12 cellular contexts compared by ENCODE assay signal in the genomic region with DNA sequence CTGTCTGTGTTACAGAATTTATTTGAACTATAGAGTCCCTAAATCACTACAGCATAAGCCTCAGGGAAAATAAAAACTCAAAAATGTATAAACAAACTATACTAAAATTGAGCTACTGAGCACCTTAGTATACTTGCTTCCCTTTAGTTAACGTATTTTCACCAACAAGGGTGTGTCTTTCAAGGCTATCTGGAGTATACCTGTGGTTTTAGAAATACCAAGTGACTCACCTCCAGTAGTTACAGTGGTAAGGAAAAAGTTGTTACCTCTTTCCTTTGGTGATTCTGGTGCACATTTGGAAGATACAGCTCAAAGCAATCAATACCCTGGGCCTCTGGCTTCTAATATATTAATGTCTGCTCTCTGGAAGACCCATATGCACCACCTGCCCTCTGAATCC.
DNase-seq lines count a peak whose midpoint lies in the region; ATAC-seq and TF ChIP-seq lines count a peak whose summit lies in the region.
"Had no signal": no experiment of that assay in that cellular context is flagged by ENCODE, and none has a peak within 500 bp of the region (broad histone marks: within the 10 kb centered on the region; RNA-seq: fewer than 3 reads in every experiment).

No MANE protein-coding gene starts in this region.

- peaks cover 4% of the 10 kb centered on the region for H3K9me3 Mint-ChIP-seq in activated CD8-positive, alpha-beta memory T cell treated with anti-CD3 and anti-CD28 coated beads, Interleukin-2, amount 10 ng/mL, durations not matched to agents 7 days and 5 days (ENCODE audit: low read depth)
- H3K9me3 Mint-ChIP-seq in effector memory CD8-positive, alpha-beta T cell = peaks cover 0 to under 1% of the 10 kb centered on the region in 2 donors
- peaks cover 9% of the 10 kb centered on the region for H3K9me3 Mint-ChIP-seq in stimulated activated effector memory CD8-positive, alpha-beta T cell treated with anti-CD3 and anti-CD28 coated beads, Interleukin-12 subunit alpha, Interleukin-12 subunit beta, amount 100 ng/mL, for 72 hours

- CTCF ChIA-PET in activated CD8-positive, alpha-beta memory T cell treated with anti-CD3 and anti-CD28 coated beads, Interleukin-2, amount 10 ng/mL, durations not matched to agents 7 days and 5 days (lab: Charles Lee) = interaction anchor here (2.7 kb wide), 1 partner anchor 9 kb away, joined by 8 read pairs; no protein-coding TSS in a partner anchor
- CTCF ChIA-PET in RWPE1 (lab: Yijun Ruan, JAX) = interaction anchor here (0.6 kb wide), 1 partner anchor 333 kb away, joined by 3 read pairs; no protein-coding TSS in a partner anchor

- H3K27ac Mint-ChIP-seq in activated CD8-positive, alpha-beta memory T cell treated with anti-CD3 and anti-CD28 coated beads, Interleukin-2, amount 10 ng/mL, durations not matched to agents 7 days and 5 days = no peak overlapping the region
- H3K27ac Mint-ChIP-seq in effector memory CD8-positive, alpha-beta T cell = no peak overlapping the region
- no peak overlapping the region for H3K27ac Mint-ChIP-seq in stimulated activated effector memory CD8-positive, alpha-beta T cell treated with anti-CD3 and anti-CD28 coated beads, Interleukin-12 subunit alpha, Interleukin-12 subunit beta, amount 100 ng/mL, for 72 hours

- peak; percentile 71 for ATAC-seq in activated CD8-positive, alpha-beta memory T cell treated with anti-CD3 and anti-CD28 coated beads, Interleukin-2, amount 10 ng/mL, durations not matched to agents 7 days and 5 days
- ATAC-seq in effector memory CD8-positive, alpha-beta T cell (replicated peaks) = peak; percentile 47
- peak; percentile 85 for ATAC-seq in stimulated activated effector memory CD8-positive, alpha-beta T cell treated with anti-CD3 and anti-CD28 coated beads, Interleukin-12 subunit alpha, Interleukin-12 subunit beta, amount 100 ng/mL, for 72 hours
- no peak for ATAC-seq in GM21515 (IDR thresholded peaks at IDR 0.05; ENCODE audit: unreplicated experiment)
- ATAC-seq: WTC11 had no signal

- POLR2A ChIA-PET in RWPE1 (lab: Yijun Ruan, JAX; ENCODE audit: low non-redundant PET) = no interaction called here

- H3K4me1 Mint-ChIP-seq in activated CD8-positive, alpha-beta memory T cell treated with anti-CD3 and anti-CD28 coated beads, Interleukin-2, amount 10 ng/mL, durations not matched to agents 7 days and 5 days = peaks cover 29% of the 10 kb centered on the region
- H3K4me1 Mint-ChIP-seq in effector memory CD8-positive, alpha-beta T cell (ENCODE audit: low read depth in 2 of 2) = peaks cover 11 to 28% of the 10 kb centered on the region in 2 donors
- H3K4me1 Mint-ChIP-seq in stimulated activated effector memory CD8-positive, alpha-beta T cell treated with anti-CD3 and anti-CD28 coated beads, Interleukin-12 subunit alpha, Interleukin-12 subunit beta, amount 100 ng/mL, for 72 hours = peaks cover 42% of the 10 kb centered on the region

- no peak for TF ChIP-seq CTCF in RWPE1 (conservative IDR thresholded peaks at IDR 0.05; ENCODE audit: low read depth)

- DNase-seq in activated CD8-positive, alpha-beta memory T cell treated with anti-CD3 and anti-CD28 coated beads, Interleukin-2, amount 10 ng/mL, durations not matched to agents 7 days and 5 days = no peak
- DNase-seq in activated CD8-positive, alpha-beta memory T cell treated with anti-CD3 and anti-CD28 coated beads for 24 hours = no peak
- peak; percentile 64 for DNase-seq in RWPE1 (ENCODE audit: low spot score)
- no peak for DNase-seq in effector memory CD8-positive, alpha-beta T cell
- no peak for DNase-seq in stimulated activated effector memory CD8-positive, alpha-beta T cell treated with anti-CD3 and anti-CD28 coated beads, Interleukin-12 subunit alpha, Interleukin-12 subunit beta, amount 100 ng/mL, for 72 hours (ENCODE audit: low spot score in 2 of 2)
- no peak for DNase-seq in NCI-H1092 (lab: John Stamatoyannopoulos, UW)
- no peak for DNase-seq in GOT3 (lab: John Stamatoyannopoulos, UW)
- DNase-seq: hypothalamus, occipital lobe, uterus had no signal

- H3K27me3 Mint-ChIP-seq in activated CD8-positive, alpha-beta memory T cell treated with anti-CD3 and anti-CD28 coated beads, Interleukin-2, amount 10 ng/mL, durations not matched to agents 7 days and 5 days = no peaks in the 10 kb centered on the region
- no peaks in the 10 kb centered on the region for H3K27me3 Mint-ChIP-seq in effector memory CD8-positive, alpha-beta T cell

- peaks cover 14% of the 10 kb centered on the region for H3K36me3 Mint-ChIP-seq in activated CD8-positive, alpha-beta memory T cell treated with anti-CD3 and anti-CD28 coated beads, Interleukin-2, amount 10 ng/mL, durations not matched to agents 7 days and 5 days
- no peaks in the 10 kb centered on the region for H3K36me3 Mint-ChIP-seq in effector memory CD8-positive, alpha-beta T cell (ENCODE audit: insufficient read depth)
- no peaks in the 10 kb centered on the region for H3K36me3 Mint-ChIP-seq in stimulated activated effector memory CD8-positive, alpha-beta T cell treated with anti-CD3 and anti-CD28 coated beads, Interleukin-12 subunit alpha, Interleukin-12 subunit beta, amount 100 ng/mL, for 72 hours

- no peak overlapping the region for H3K4me3 Mint-ChIP-seq in activated CD8-positive, alpha-beta memory T cell treated with anti-CD3 and anti-CD28 coated beads, Interleukin-2, amount 10 ng/mL, durations not matched to agents 7 days and 5 days
- H3K4me3 Mint-ChIP-seq in effector memory CD8-positive, alpha-beta T cell = no peak overlapping the region
- H3K4me3 Mint-ChIP-seq in stimulated activated effector memory CD8-positive, alpha-beta T cell treated with anti-CD3 and anti-CD28 coated beads, Interleukin-12 subunit alpha, Interleukin-12 subunit beta, amount 100 ng/mL, for 72 hours = no peak overlapping the region
- H3K4me3 Mint-ChIP-seq: WTC11 had no signal

- H3K27ac ChIP-seq in RWPE1 = no peak overlapping the region
